ENCODE assay signal across 10 cellular contexts in genomic region chr3:108133858-108134554, GRCh38. TPM values are rescaled to one million over a fixed set of nuclear protein-coding genes. Genes with fewer than 3 reads are reported as not detected.
DNase-seq lines count a peak whose midpoint lies in the region; ATAC-seq lines count a peak whose summit lies in the region.
"Had no signal": no experiment of that assay in that cellular context is flagged by ENCODE, and none has a peak within 500 bp of the region (broad histone marks: within the 10 kb centered on the region; RNA-seq: fewer than 3 reads in every experiment).

No MANE protein-coding gene starts in this region.

- CTCF ChIA-PET in activated CD8-positive, alpha-beta T cell treated with anti-CD3 and anti-CD28 coated beads, Interleukin-2, amount 10 ng/mL, durations not matched to agents 7 days and 5 days (lab: Charles Lee), result interaction anchor here (1.0 to 2.8 kb wide), 4 partner anchors 8 to 206 kb away, joined by 3 to 12 read pairs (median 4); no protein-coding TSS in a partner anchor

- no peaks in the 10 kb centered on the region for H3K36me3 ChIP-seq in HAP-1 (replicated peaks)

- H3K4me3 ChIP-seq in HAP-1, result no peak overlapping the region

- peaks cover 7% of the 10 kb centered on the region for H3K4me1 ChIP-seq in HAP-1

- H3K4me3 Mint-ChIP-seq in stimulated activated naive CD8-positive, alpha-beta T cell treated with anti-CD3 and anti-CD28 coated beads, Interleukin-15, Interleukin-2, amounts not matched to agents 100 ng/mL and 50 ng/mL, for 24 hours, result peak overlapping the region; percentile 35
- peak overlapping the region; percentile 66 for H3K4me3 Mint-ChIP-seq in activated CD8-positive, alpha-beta T cell treated with anti-CD3 and anti-CD28 coated beads, Interleukin-2, amount 10 ng/mL, durations not matched to agents 7 days and 5 days
- H3K4me3 Mint-ChIP-seq: H9 had no signal

- no peaks in the 10 kb centered on the region for H3K27me3 Mint-ChIP-seq in stimulated activated naive CD8-positive, alpha-beta T cell treated with anti-CD3 and anti-CD28 coated beads, Interleukin-15, Interleukin-2, amounts not matched to agents 100 ng/mL and 50 ng/mL, for 24 hours
- no peaks in the 10 kb centered on the region for H3K27me3 Mint-ChIP-seq in activated CD8-positive, alpha-beta T cell treated with anti-CD3 and anti-CD28 coated beads, Interleukin-2, amount 10 ng/mL, durations not matched to agents 7 days and 5 days (ENCODE audit: low read depth)

- H3K36me3 Mint-ChIP-seq in stimulated activated naive CD8-positive, alpha-beta T cell treated with anti-CD3 and anti-CD28 coated beads, Interleukin-15, Interleukin-2, amounts not matched to agents 100 ng/mL and 50 ng/mL, for 24 hours (ENCODE audit: low read depth), result peaks cover 84% of the 10 kb centered on the region
- peaks cover 82% of the 10 kb centered on the region for H3K36me3 Mint-ChIP-seq in activated CD8-positive, alpha-beta T cell treated with anti-CD3 and anti-CD28 coated beads, Interleukin-2, amount 10 ng/mL, durations not matched to agents 7 days and 5 days (ENCODE audit: low read depth)

- peak overlapping the region; percentile 84 for H3K27ac Mint-ChIP-seq in stimulated activated naive CD8-positive, alpha-beta T cell treated with anti-CD3 and anti-CD28 coated beads, Interleukin-15, Interleukin-2, amounts not matched to agents 100 ng/mL and 50 ng/mL, for 24 hours
- peak overlapping the region; percentile 89 for H3K27ac Mint-ChIP-seq in activated CD8-positive, alpha-beta T cell treated with anti-CD3 and anti-CD28 coated beads, Interleukin-2, amount 10 ng/mL, durations not matched to agents 7 days and 5 days
- H3K27ac Mint-ChIP-seq: H9 had no signal

- peaks cover 5% of the 10 kb centered on the region for H3K9me3 Mint-ChIP-seq in stimulated activated naive CD8-positive, alpha-beta T cell treated with anti-CD3 and anti-CD28 coated beads, Interleukin-15, Interleukin-2, amounts not matched to agents 100 ng/mL and 50 ng/mL, for 24 hours
- no peaks in the 10 kb centered on the region for H3K9me3 Mint-ChIP-seq in activated CD8-positive, alpha-beta T cell treated with anti-CD3 and anti-CD28 coated beads, Interleukin-2, amount 10 ng/mL, durations not matched to agents 7 days and 5 days (ENCODE audit: insufficient read depth)
- H3K9me3 Mint-ChIP-seq: H9 had no signal

- H3K4me1 Mint-ChIP-seq in stimulated activated naive CD8-positive, alpha-beta T cell treated with anti-CD3 and anti-CD28 coated beads, Interleukin-15, Interleukin-2, amounts not matched to agents 100 ng/mL and 50 ng/mL, for 24 hours (ENCODE audit: low read depth), result peaks cover 93% of the 10 kb centered on the region
- peaks cover 73% of the 10 kb centered on the region for H3K4me1 Mint-ChIP-seq in activated CD8-positive, alpha-beta T cell treated with anti-CD3 and anti-CD28 coated beads, Interleukin-2, amount 10 ng/mL, durations not matched to agents 7 days and 5 days (ENCODE audit: low read depth)

- in situ Hi-C loops in HAP-1 (cut with MboI; ENCODE audit: low sequenced_read_pairs), result no loop called here

- ATAC-seq in stimulated activated naive CD8-positive, alpha-beta T cell treated with anti-CD3 and anti-CD28 coated beads, Interleukin-15, Interleukin-2, amounts not matched to agents 100 U/mL and 50 U/mL, for 24 hours, result no peak
- peak; percentile 42 for ATAC-seq in HG03135 (IDR thresholded peaks at IDR 0.05; ENCODE audit: unreplicated experiment)
- ATAC-seq in activated CD8-positive, alpha-beta T cell treated with anti-CD3 and anti-CD28 coated beads, Interleukin-2, amount 10 ng/mL, durations not matched to agents 7 days and 5 days, result peak; percentile 37

- no peak for DNase-seq in stimulated activated naive CD8-positive, alpha-beta T cell treated with anti-CD3 and anti-CD28 coated beads, Interleukin-15, Interleukin-2, amounts not matched to agents 100 U/mL and 50 U/mL, for 24 hours
- no peak for DNase-seq in activated CD8-positive, alpha-beta T cell treated with anti-CD3 and anti-CD28 coated beads, Interleukin-2, amount 10 ng/mL, durations not matched to agents 7 days and 5 days
- DNase-seq in NCI-H69 (lab: John Stamatoyannopoulos, UW), result no peak
- DNase-seq in NCI-H345 (lab: John Stamatoyannopoulos, UW), result no peak
- no peak for DNase-seq in HAP-1 (ENCODE audit: low spot score in 2 of 2)
- no peak for DNase-seq in NCI-H2107 (lab: John Stamatoyannopoulos, UW)
- DNase-seq: H9, NCI-H226 had no signal

- POLR2A ChIA-PET in activated CD8-positive, alpha-beta T cell treated with anti-CD3 and anti-CD28 coated beads, Interleukin-2, amount 10 ng/mL, durations not matched to agents 7 days and 5 days (lab: Charles Lee), result interaction anchor here (0.6 to 1.6 kb wide), 4 partner anchors 8 to 206 kb away, joined by 3 to 5 read pairs (median 4); no protein-coding TSS in a partner anchor

- no peaks in the 10 kb centered on the region for H3K9me3 ChIP-seq in HAP-1

- peaks cover 16% of the 10 kb centered on the region; the same call in 1 of the 2 replicates for H3K27me3 ChIP-seq in HAP-1 (ENCODE audit: low read depth)

RNA-seq across cellular contexts. Expression of gene CD47, which starts 43.2 kb away (rescaled TPM):
- total RNA-seq in activated CD8-positive, alpha-beta T cell treated with anti-CD3 and anti-CD28 coated beads, Interleukin-2, amount 10 ng/mL, durations not matched to agents 7 days and 5 days, result 100 to 1,000 TPM; 136 to 137 TPM
